In the genomic region with DNA sequence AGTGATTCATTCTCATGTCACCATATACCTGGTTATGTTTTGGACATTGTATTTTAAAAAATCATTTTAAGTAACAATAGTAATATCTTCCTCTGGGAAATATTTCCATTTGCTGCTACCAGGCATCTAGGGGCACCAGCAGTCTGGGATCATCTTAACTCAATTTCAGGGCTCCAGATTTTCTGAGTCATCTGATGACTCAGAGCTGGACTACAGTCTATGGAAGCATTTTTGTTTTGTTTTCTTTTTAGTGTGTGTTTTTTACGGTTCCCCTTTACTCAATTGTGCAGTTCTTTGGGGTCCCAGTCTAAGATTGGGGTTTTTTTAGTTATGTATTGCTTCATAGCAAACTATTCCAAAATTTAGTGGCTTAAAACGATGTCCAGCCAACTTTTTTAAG, we compare ENCODE assay signal across 17 cellular contexts. TPM values are rescaled to one million over a fixed set of nuclear protein-coding genes. Genes with fewer than 3 reads are reported as not detected.
DNase-seq lines count a peak whose midpoint lies in the region; ATAC-seq and TF ChIP-seq lines count a peak whose summit lies in the region.
"Had no signal": no experiment of that assay in that cellular context is flagged by ENCODE, and none has a peak within 500 bp of the region (broad histone marks: within the 10 kb centered on the region; RNA-seq: fewer than 3 reads in every experiment).

No MANE protein-coding gene starts in this region.

- H3K4me3 Mint-ChIP-seq in MCF 10A (ENCODE audit: unreplicated experiment) (no peak overlapping the region), type B pancreatic cell (no peak overlapping the region)
- H3K4me3 Mint-ChIP-seq: T-cell had no signal

- no peaks in the 10 kb centered on the region for H3K27me3 ChIP-seq in breast epithelium
- H3K27me3 ChIP-seq in suprapubic skin, result no peaks in the 10 kb centered on the region
- H3K27me3 ChIP-seq: esophagus muscularis mucosa, upper lobe of left lung had no signal

- H3K27ac ChIP-seq in breast epithelium (no peak overlapping the region), suprapubic skin (no peak overlapping the region)
- H3K27ac ChIP-seq: esophagus muscularis mucosa, upper lobe of left lung had no signal

- TF ChIP-seq POLR2A in breast epithelium (IDR thresholded peaks at IDR 0.05), result no peak
- no peak for TF ChIP-seq POLR2A in suprapubic skin (IDR thresholded peaks at IDR 0.05)

- H3K36me3 Mint-ChIP-seq in MCF 10A (ENCODE audit: insufficient read depth, unreplicated experiment) (peaks cover 7% of the 10 kb centered on the region), type B pancreatic cell (no peaks in the 10 kb centered on the region)
- H3K36me3 Mint-ChIP-seq: T-cell had no signal

- H3K9me3 ChIP-seq in breast epithelium, result no peaks in the 10 kb centered on the region
- no peaks in the 10 kb centered on the region for H3K9me3 ChIP-seq in suprapubic skin
- H3K9me3 ChIP-seq: upper lobe of left lung had no signal

- no TSS peak for BruUV-seq in MCF 10A (replicated peaks; lab: Mats Ljungman, UMichigan)

- POLR2A ChIA-PET in MCF 10A (lab: Yijun Ruan, JAX), result interaction anchor here (0.6 to 25.9 kb wide), 2 partner anchors 17 to 35 kb away, joined by 3 to 1351 read pairs; a partner anchor contains a TSS

- WGBS in suprapubic skin, result 93% methylated on average over 2 of the region's 2 CpGs

- H3K4me1 Mint-ChIP-seq in MCF 10A (ENCODE audit: insufficient read depth, unreplicated experiment), result peaks cover 21% of the 10 kb centered on the region
- peaks cover 9% of the 10 kb centered on the region for H3K4me1 Mint-ChIP-seq in type B pancreatic cell (ENCODE audit: unreplicated experiment)

- no peak overlapping the region for H3K27ac Mint-ChIP-seq in MCF 10A (ENCODE audit: low read depth, unreplicated experiment)
- no peak overlapping the region for H3K27ac Mint-ChIP-seq in type B pancreatic cell

- intact Hi-C loops in MCF 10A (cut with micrococcal nuclease) (no loop called here), breast epithelium (cut with DNase I; ENCODE audit: low total_unique reads) (no loop called here)

- H3K27me3 Mint-ChIP-seq in MCF 10A (ENCODE audit: insufficient read depth, unreplicated experiment), result no peaks in the 10 kb centered on the region
- H3K27me3 Mint-ChIP-seq in type B pancreatic cell, result no peaks in the 10 kb centered on the region
- H3K27me3 Mint-ChIP-seq: T-cell had no signal

- no peak for TF ChIP-seq EP300 in suprapubic skin (IDR thresholded peaks at IDR 0.05)

- TF ChIP-seq CTCF in MCF 10A (IDR thresholded peaks at IDR 0.05; ENCODE audit: unreplicated experiment) (no peak), breast epithelium (IDR thresholded peaks at IDR 0.05) (no peak), epithelial cell of esophagus (IDR thresholded peaks at IDR 0.05; ENCODE audit: insufficient read depth, low read depth, low read length, missing control alignments) (no peak), suprapubic skin (IDR thresholded peaks at IDR 0.05) (no peak), type B pancreatic cell (conservative IDR thresholded peaks at IDR 0.05) (no peak)

- DNase-seq in MCF 10A (ENCODE audit: unreplicated experiment), result peak; percentile 74
- no peak for DNase-seq in breast epithelium (ENCODE audit: low spot score in 2 of 2)
- DNase-seq in OCI-M1 (lab: John Stamatoyannopoulos, UW), result peak; percentile 58
- DNase-seq in epithelial cell of esophagus (ENCODE audit: low read depth), result peak; percentile 57
- no peak for DNase-seq in suprapubic skin (ENCODE audit: low spot score in 2 of 2)
- DNase-seq in type B pancreatic cell (ENCODE audit: extremely low spot score, unreplicated experiment), result no peak
- DNase-seq: activated gamma-delta T cell, dermis blood vessel endothelial cell, left colon, NCI-H2081, NCI-H526, occipital lobe, T-cell, upper lobe of left lung had no signal

- no peaks in the 10 kb centered on the region for H3K9me3 Mint-ChIP-seq in MCF 10A (ENCODE audit: unreplicated experiment)
- peaks cover 5% of the 10 kb centered on the region for H3K9me3 Mint-ChIP-seq in type B pancreatic cell
- H3K9me3 Mint-ChIP-seq: T-cell had no signal

- H3K4me3 ChIP-seq in breast epithelium, result no peak overlapping the region
- no peak overlapping the region for H3K4me3 ChIP-seq in epithelial cell of esophagus (ENCODE audit: low read length)
- H3K4me3 ChIP-seq in suprapubic skin, result no peak overlapping the region
- H3K4me3 ChIP-seq: esophagus muscularis mucosa, upper lobe of left lung had no signal

- H3K36me3 ChIP-seq in breast epithelium (no peaks in the 10 kb centered on the region), suprapubic skin (no peaks in the 10 kb centered on the region)
- H3K36me3 ChIP-seq: esophagus muscularis mucosa, upper lobe of left lung had no signal

- no peak for ATAC-seq in HG02973 (IDR thresholded peaks at IDR 0.05; ENCODE audit: unreplicated experiment)
- no peak for ATAC-seq in HG03378 (IDR thresholded peaks at IDR 0.05; ENCODE audit: unreplicated experiment)
- ATAC-seq: left colon, T-cell had no signal

- H3K4me1 ChIP-seq in breast epithelium (peaks cover 5 to 6% of the 10 kb centered on the region in 2 donors), suprapubic skin (peaks cover 29% of the 10 kb centered on the region)

- CTCF ChIA-PET in MCF 10A (lab: Yijun Ruan, JAX), result interaction anchor here (0.7 kb wide), 1 partner anchor 33 kb away, joined by 3 read pairs; no protein-coding TSS in a partner anchor

RNA-seq across cellular contexts. Expression of a gene that starts 5.7 kb away (rescaled TPM):
- total RNA-seq in MCF 10A (2022), result 304 and 387 TPM in 2 replicates
- total RNA-seq in breast epithelium, result 100 to 1,000 TPM; 167 to 970 (median 266) TPM
- total RNA-seq in suprapubic skin, result 100 to 1,000 TPM; 198 to 321 (median 244) TPM
- 2.0 and 12.5 TPM in 2 replicates for total RNA-seq in type B pancreatic cell (ENCODE audit: low replicate concordance)

RNA-seq across cellular contexts. Expression of a gene that starts 42.4 kb away (rescaled TPM):
- total RNA-seq in MCF 10A (2022), result 2.3 and 2.6 TPM in 2 replicates
- 1 to 10 TPM in 1 of 3 donors, under 1 TPM in 2; 0.29 to 1.4 (median 0.33) TPM for total RNA-seq in breast epithelium
- 1 to 10 TPM in 1 of 4 donors, under 1 TPM in 2, not detected in 1; 0.53 to 1.2 (median 0.55) TPM for total RNA-seq in suprapubic skin
- 0.26 and 1.8 TPM in 2 replicates for total RNA-seq in type B pancreatic cell (ENCODE audit: low replicate concordance)

Comparison
In these comparisons a context has a peak if more than half of its experiments do, and no peak if none do; other contexts are left out.
1. DNase-seq: peak in MCF 10A (single experiment), OCI-M1 (single experiment) and epithelial cell of esophagus (single experiment); none in breast epithelium (0 of 2), suprapubic skin (0 of 2) and type B pancreatic cell (single experiment).
2. RNA of a gene that starts 5.7 kb away (total RNA-seq): 304 to 387 TPM in MCF 10A, 167 to 970 TPM in breast epithelium and 198 to 321 TPM in suprapubic skin; 2.0 to 12.5 TPM in type B pancreatic cell; every median in the first group is over 10 times any median in the second.